In the genomic region with DNA sequence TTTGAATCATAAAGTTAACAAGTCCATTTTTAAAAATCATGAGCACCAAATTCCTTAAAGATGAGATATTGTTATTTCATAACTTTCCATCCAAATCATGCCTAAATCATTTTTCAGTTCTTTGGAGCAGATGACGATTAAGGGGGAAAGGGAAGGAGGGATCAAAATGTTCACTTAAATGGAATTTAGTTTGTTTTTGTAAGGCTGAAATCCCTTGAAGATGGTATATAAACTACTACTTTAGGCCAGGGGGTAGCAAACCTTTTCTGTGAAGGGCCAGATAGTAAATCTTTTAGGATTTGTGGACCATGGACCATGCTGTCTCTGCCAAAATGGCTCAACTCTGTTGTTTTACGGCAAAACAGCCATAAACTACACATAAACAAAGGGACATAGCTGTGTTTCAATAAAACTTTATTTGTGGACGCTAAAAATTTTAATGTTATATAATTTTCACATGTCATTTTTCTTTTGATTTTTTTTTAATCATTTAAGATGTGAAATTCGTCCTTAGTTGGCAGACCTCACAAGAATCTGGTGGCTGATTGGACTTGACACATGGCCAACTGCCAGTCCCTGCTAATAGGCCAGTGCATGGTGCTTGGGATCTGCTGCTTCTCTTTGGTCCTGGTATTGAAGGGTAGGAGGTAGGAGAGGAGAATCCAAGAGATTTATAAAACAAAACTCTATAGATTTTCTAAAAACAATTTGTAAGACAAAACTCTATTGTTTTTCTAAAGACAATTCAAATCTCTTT, we compare ENCODE assay signal across 13 cellular contexts. TPM values are rescaled to one million over a fixed set of nuclear protein-coding genes. Genes with fewer than 3 reads are reported as not detected.
DNase-seq lines count a peak whose midpoint lies in the region; ATAC-seq and TF ChIP-seq lines count a peak whose summit lies in the region.
"Had no signal": no experiment of that assay in that cellular context is flagged by ENCODE, and none has a peak within 500 bp of the region (broad histone marks: within the 10 kb centered on the region; RNA-seq: fewer than 3 reads in every experiment).

No MANE protein-coding gene starts in this region.

- H3K9me3 Mint-ChIP-seq in stimulated activated memory B cell treated with anti-CD40 and anti-IgM and Interleukin-4, amounts not matched to agents 10 μg/mL and 1 μg/mL and 100 μg/mL, for 72 hours = no peaks in the 10 kb centered on the region
- no peaks in the 10 kb centered on the region for H3K9me3 Mint-ChIP-seq in activated naive CD4-positive, alpha-beta T cell treated with anti-CD3 and anti-CD28 coated beads, Interleukin-2, amount 50 U/mL, for 72 hours
- H3K9me3 Mint-ChIP-seq: activated CD4-positive, alpha-beta memory T cell treated with anti-CD3 and anti-CD28 coated beads, Interleukin-2, amount 10 ng/mL, durations not matched to agents 7 days and 5 days; nephron progenitor cell had no signal

- H3K27ac Mint-ChIP-seq in stimulated activated memory B cell treated with anti-CD40 and anti-IgM and Interleukin-4, amounts not matched to agents 10 μg/mL and 1 μg/mL and 100 μg/mL, for 72 hours = no peak overlapping the region
- H3K27ac Mint-ChIP-seq in activated naive CD4-positive, alpha-beta T cell treated with anti-CD3 and anti-CD28 coated beads, Interleukin-2, amount 50 U/mL, for 72 hours = no peak overlapping the region
- H3K27ac Mint-ChIP-seq: activated CD4-positive, alpha-beta memory T cell treated with anti-CD3 and anti-CD28 coated beads, Interleukin-2, amount 10 ng/mL, durations not matched to agents 7 days and 5 days; nephron progenitor cell had no signal

- H3K4me1 Mint-ChIP-seq in stimulated activated memory B cell treated with anti-CD40 and anti-IgM and Interleukin-4, amounts not matched to agents 10 μg/mL and 1 μg/mL and 100 μg/mL, for 72 hours = peaks cover 7% of the 10 kb centered on the region
- H3K4me1 Mint-ChIP-seq: nephron progenitor cell had no signal

- no peak for ATAC-seq in stimulated activated memory B cell treated with anti-CD40 and anti-IgM and Interleukin-4, amounts not matched to agents 10 μg/mL and 1 μg/mL and 100 μg/mL, for 72 hours
- ATAC-seq in activated naive CD4-positive, alpha-beta T cell treated with anti-CD3 and anti-CD28 coated beads, Interleukin-2, amount 50 U/mL, for 72 hours = no peak
- ATAC-seq in GM18511 (IDR thresholded peaks at IDR 0.05; ENCODE audit: unreplicated experiment) = no peak
- ATAC-seq: body of pancreas had no signal

- no peak overlapping the region for H3K4me3 Mint-ChIP-seq in stimulated activated memory B cell treated with anti-CD40 and anti-IgM and Interleukin-4, amounts not matched to agents 10 μg/mL and 1 μg/mL and 100 μg/mL, for 72 hours
- H3K4me3 Mint-ChIP-seq: activated CD4-positive, alpha-beta memory T cell treated with anti-CD3 and anti-CD28 coated beads, Interleukin-2, amount 10 ng/mL, durations not matched to agents 7 days and 5 days; nephron progenitor cell had no signal

- DNase-seq in GM04503 (ENCODE audit: low read depth) = peak; percentile 67
- DNase-seq in SK-N-MC (ENCODE audit: low read depth, low spot score) = no peak
- peak; percentile 85 for DNase-seq in fibroblast of the conjunctiva (ENCODE audit: low read depth)
- DNase-seq in activated naive CD4-positive, alpha-beta T cell treated with anti-CD3 and anti-CD28 coated beads, Interleukin-2, amount 50 U/mL, for 72 hours (ENCODE audit: low spot score in 2 of 2) = no peak
- DNase-seq in dorsolateral prefrontal cortex = no peak
- DNase-seq: activated CD4-positive, alpha-beta memory T cell treated with anti-CD3 and anti-CD28 coated beads, Interleukin-2, amount 10 ng/mL, durations not matched to agents 7 days and 5 days; body of pancreas; NCI-H2081; nephron progenitor cell; stimulated activated CD4-positive, alpha-beta T cell treated with anti-CD3 and anti-CD28 coated beads, Interleukin-4, amount 100 ng/mL, for 4 hours had no signal

- intact Hi-C loops in dorsolateral prefrontal cortex (cut with DNase I) = no loop called here

- H3K9me3 ChIP-seq in SK-N-MC (ENCODE audit: low read depth, low read length) = no peaks in the 10 kb centered on the region
- no peaks in the 10 kb centered on the region for H3K9me3 ChIP-seq in subcutaneous abdominal adipose tissue (ENCODE audit: control insufficient read depth in 5 of 5, low read length in 5 of 5)
- H3K9me3 ChIP-seq: body of pancreas had no signal

- H3K27ac ChIP-seq in SK-N-MC (peak overlapping the region; percentile 99), subcutaneous abdominal adipose tissue (ENCODE audit: low read depth, low read length) (peak overlapping the region; percentile 95), dorsolateral prefrontal cortex (peak overlapping the region in 4 of 59 donors; percentile 1 to 46 (median 18))

- H3K4me3 ChIP-seq in SK-N-MC = peak overlapping the region; percentile 18; the same call in 1 of the 2 replicates
- H3K4me3 ChIP-seq in subcutaneous abdominal adipose tissue (ENCODE audit: low read depth in 1 of 5, low read length in 5 of 5) = peak overlapping the region in 1 of 5 donors; percentile 25
- H3K4me3 ChIP-seq in dorsolateral prefrontal cortex = no peak overlapping the region
- H3K4me3 ChIP-seq: body of pancreas had no signal

- TF ChIP-seq CTCF in dorsolateral prefrontal cortex (IDR thresholded peaks at IDR 0.05 in 54 of 56, conservative IDR thresholded peaks at IDR 0.05 in 2 of 56; ENCODE audit: low read depth in 1 of 56, partially characterized antibody in 56 of 56) = no peak

- H3K9ac ChIP-seq in SK-N-MC (ENCODE audit: insufficient read length) (peak overlapping the region; percentile 87), subcutaneous abdominal adipose tissue (ENCODE audit: low read length in 5 of 5) (peak overlapping the region in 3 of 5 donors; percentile 5 to 91 (median 83))

- peaks cover 11 to 53% (median 43%) of the 10 kb centered on the region in 5 donors for H3K4me1 ChIP-seq in subcutaneous abdominal adipose tissue (ENCODE audit: control insufficient read depth in 5 of 5, insufficient read depth in 5 of 5, low read length in 5 of 5)

- no peaks in the 10 kb centered on the region for H3K36me3 Mint-ChIP-seq in stimulated activated memory B cell treated with anti-CD40 and anti-IgM and Interleukin-4, amounts not matched to agents 10 μg/mL and 1 μg/mL and 100 μg/mL, for 72 hours
- no peaks in the 10 kb centered on the region for H3K36me3 Mint-ChIP-seq in activated naive CD4-positive, alpha-beta T cell treated with anti-CD3 and anti-CD28 coated beads, Interleukin-2, amount 50 U/mL, for 72 hours

- H3K27me3 Mint-ChIP-seq in stimulated activated memory B cell treated with anti-CD40 and anti-IgM and Interleukin-4, amounts not matched to agents 10 μg/mL and 1 μg/mL and 100 μg/mL, for 72 hours = no peaks in the 10 kb centered on the region
- H3K27me3 Mint-ChIP-seq: activated CD4-positive, alpha-beta memory T cell treated with anti-CD3 and anti-CD28 coated beads, Interleukin-2, amount 10 ng/mL, durations not matched to agents 7 days and 5 days had no signal

- no peaks in the 10 kb centered on the region for H3K27me3 ChIP-seq in subcutaneous abdominal adipose tissue (ENCODE audit: control insufficient read depth in 5 of 5, insufficient read depth in 4 of 5, low read length in 5 of 5)
- H3K27me3 ChIP-seq in dorsolateral prefrontal cortex = no peaks in the 10 kb centered on the region
- H3K27me3 ChIP-seq: body of pancreas had no signal

- H3K36me3 ChIP-seq in SK-N-MC (ENCODE audit: insufficient read depth, low read length) = no peaks in the 10 kb centered on the region
- H3K36me3 ChIP-seq in subcutaneous abdominal adipose tissue (ENCODE audit: control insufficient read depth in 5 of 5, insufficient read depth in 5 of 5, low read length in 5 of 5) = no peaks in the 10 kb centered on the region

RNA-seq across cellular contexts. Expression of a gene that starts 52.0 kb away (rescaled TPM):
- total RNA-seq in activated naive CD4-positive, alpha-beta T cell treated with anti-CD3 and anti-CD28 coated beads, Interleukin-2, amount 50 U/mL, for 72 hours = 10 to 100 TPM; 86.5 to 88.5 TPM
- total RNA-seq in dorsolateral prefrontal cortex = 100 to 1,000 TPM; 342 to 975 (median 727) TPM

Comparison
In these comparisons a context has a peak if more than half of its experiments do, and no peak if none do; other contexts are left out.
1. DNase-seq: peak in GM04503 (single experiment) and fibroblast of the conjunctiva (single experiment); none in SK-N-MC (single experiment), activated naive CD4-positive, alpha-beta T cell treated with anti-CD3 and anti-CD28 coated beads, Interleukin-2, amount 50 U/mL, for 72 hours (0 of 2) and dorsolateral prefrontal cortex (0 of 10).